In genomic region chr9:18985464-18985951, GRCh38 we compare ENCODE assay signal across 23 cellular contexts. TPM values are rescaled to one million over a fixed set of nuclear protein-coding genes. Genes with fewer than 3 reads are reported as not detected.
DNase-seq lines count a peak whose midpoint lies in the region; ATAC-seq and TF ChIP-seq lines count a peak whose summit lies in the region.
"Had no signal": no experiment of that assay in that cellular context is flagged by ENCODE, and none has a peak within 500 bp of the region (broad histone marks: within the 10 kb centered on the region; RNA-seq: fewer than 3 reads in every experiment).

No MANE protein-coding gene starts in this region.

- no peak for TF ChIP-seq POLR2A in stomach (IDR thresholded peaks at IDR 0.05)

- no peak overlapping the region for H3K4me3 ChIP-seq in stomach
- H3K4me3 ChIP-seq: gastroesophageal sphincter, skin epidermis, tibial nerve had no signal

- peaks cover 0 to 28% (median 9%) of the 10 kb centered on the region in 4 donors for H3K4me1 ChIP-seq in stomach
- H3K4me1 ChIP-seq: Caco-2, gastroesophageal sphincter had no signal

- TF ChIP-seq EP300 in stomach (IDR thresholded peaks at IDR 0.05): no peak

- peak overlapping the region; percentile 25 for H3K27ac ChIP-seq in VCaP
- peak overlapping the region in 2 of 5 donors; percentile 16 to 40 for H3K27ac ChIP-seq in stomach
- H3K27ac ChIP-seq: gastroesophageal sphincter, skin epidermis, tibial nerve had no signal

- ATAC-seq in left cardiac atrium: no peak
- ATAC-seq: gastroesophageal sphincter; natural killer cell treated with Interleukin-12 subunit alpha and Interleukin-12 subunit beta and Interleukin-15 and Interleukin-18, amount 100 ng/mL, for 72 hours had no signal

- DNase-seq in GM03348 (ENCODE audit: low spot score): peak; percentile 64
- DNase-seq in kidney tubule cell (ENCODE audit: low spot score): peak; percentile 6
- DNase-seq in stomach: peak; percentile 83
- no peak for DNase-seq in NCI-H128 (lab: John Stamatoyannopoulos, UW; ENCODE audit: unreplicated experiment)
- DNase-seq in ecto neural progenitor cell (ENCODE audit: low spot score): no peak
- DNase-seq in left cardiac atrium: no peak
- DNase-seq: activated B cell treated with CpG ODN at 0.5 μM for 24 hours; activated CD4-positive, alpha-beta memory T cell treated with anti-CD3 and anti-CD28 coated beads, Interleukin-2, amount 10 ng/mL, durations not matched to agents 7 days and 5 days; activated naive CD4-positive, alpha-beta T cell treated with Interleukin-2 at 50 U/mL for 16 hours; Caco-2; kidney; NCI-H187 treated with DMSO at 0.1 percent for 48 hours; NCI-H226; SHP77 treated with DMSO at 0.1 percent for 48 hours; stimulated activated CD4-positive, alpha-beta T cell treated with anti-CD3 and anti-CD28 coated beads, Interleukin-2, amount 100 ng/mL, for 24 hours; stimulated activated naive CD4-positive, alpha-beta T cell treated with Interleukin-2 at 50 U/mL for 16 hours had no signal

- intact Hi-C loops in stomach (cut with DNase I; ENCODE audit: low total_unique reads): no loop called here
- intact Hi-C loops in left cardiac atrium (cut with DNase I): no loop called here

- TF ChIP-seq CTCF in VCaP (conservative IDR thresholded peaks at IDR 0.05) (peak; percentile 18), stomach (IDR thresholded peaks at IDR 0.05) (no peak)

- no peaks in the 10 kb centered on the region for H3K27me3 ChIP-seq in stomach
- H3K27me3 ChIP-seq: gastroesophageal sphincter, tibial nerve had no signal

- WGBS in stomach, 5 donors: 32 to 54% (median 40%) methylated on average over 6 of the region's 6 CpGs

- no peaks in the 10 kb centered on the region for H3K36me3 ChIP-seq in stomach
- H3K36me3 ChIP-seq: gastroesophageal sphincter, tibial nerve had no signal

- H3K9me3 ChIP-seq in stomach: no peaks in the 10 kb centered on the region
- H3K9me3 ChIP-seq: Caco-2 had no signal

RNA-seq across cellular contexts. Expression of gene SAXO1, which starts 47.5 kb away (rescaled TPM):
- total RNA-seq in stomach (1 to 10 TPM in 1 of 5 donors, under 1 TPM in 1, not detected in 3; 0.18 to 4.7 TPM), left cardiac atrium (under 1 TPM in 1 of 2 donors, not detected in 1; 0.15 TPM)
- under 1 TPM in 2 of 3 donors, not detected in 1; 0.03 to 0.06 TPM for polyA plus RNA-seq in stomach
- total RNA-seq: activated CD4-positive, alpha-beta memory T cell treated with anti-CD3 and anti-CD28 coated beads, Interleukin-2, amount 10 ng/mL, durations not matched to agents 7 days and 5 days; epithelial cell of proximal tubule; natural killer cell treated with Interleukin-12 subunit alpha and Interleukin-12 subunit beta and Interleukin-15 and Interleukin-18, amount 100 ng/mL, for 72 hours had no signal
- polyA plus RNA-seq: BJ had no signal

Comparison
In these comparisons a context has a peak if more than half of its experiments do, and no peak if none do; other contexts are left out.
1. DNase-seq: peak in GM03348 (single experiment), kidney tubule cell (single experiment) and stomach (single experiment); none in NCI-H128 (single experiment), ecto neural progenitor cell (single experiment) and left cardiac atrium (single experiment).